8 cellular contexts compared by ENCODE assay signal in the genomic region with DNA sequence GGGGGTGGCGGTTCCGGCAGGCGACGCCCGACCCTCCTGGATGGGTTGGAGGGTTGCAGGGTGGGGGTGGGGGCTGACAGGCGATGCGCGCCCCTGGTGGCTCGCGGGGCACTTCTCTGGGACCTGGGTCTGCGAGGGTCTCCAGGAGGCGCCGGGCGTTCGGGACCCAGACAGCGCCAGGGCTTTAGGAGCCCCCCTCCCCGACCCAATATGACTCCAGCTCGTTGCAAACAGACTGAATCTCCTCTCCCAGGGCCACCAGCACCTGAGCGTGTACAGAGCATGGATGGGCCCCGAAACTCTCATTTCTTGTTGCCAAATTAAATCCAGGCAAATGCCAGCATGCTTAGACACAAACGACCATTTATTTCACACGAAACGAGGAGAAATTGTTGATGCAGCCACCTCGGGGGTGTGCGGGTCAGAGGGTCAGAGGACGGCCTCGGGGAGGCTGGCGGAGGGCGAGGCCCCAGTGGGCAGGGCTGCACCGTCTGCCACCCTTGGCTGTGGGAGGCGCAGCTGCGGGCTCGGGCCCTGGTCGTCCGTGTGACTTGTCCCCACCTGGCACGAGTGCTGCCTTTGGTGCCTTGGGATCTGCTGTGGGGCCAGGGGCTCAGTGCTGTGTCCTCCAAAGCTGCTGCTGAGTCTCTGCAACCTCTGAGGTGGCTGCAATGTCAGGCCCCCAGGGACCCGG.
A peak's percentile ranks its signal among the peaks of the same experiment; 100 is the strongest.
DNase-seq lines count a peak whose midpoint lies in the region; ATAC-seq and TF ChIP-seq lines count a peak whose summit lies in the region.

No MANE protein-coding gene starts in this region.

- no peak for ATAC-seq in HG03097 (IDR thresholded peaks at IDR 0.05; ENCODE audit: low FRiP score, unreplicated experiment)

- H3K9me3 ChIP-seq in OCI-LY3 (ENCODE audit: insufficient read depth, low read length): no peaks in the 10 kb centered on the region

- no peak overlapping the region for H3K4me2 ChIP-seq in OCI-LY3 (ENCODE audit: low read length)

- TF ChIP-seq CTCF in OCI-LY3 (IDR thresholded peaks at IDR 0.05; ENCODE audit: low read depth, low read length): peak; percentile 53

- no peaks in the 10 kb centered on the region for H3K79me2 ChIP-seq in OCI-LY3 (ENCODE audit: low read length)

- no peaks in the 10 kb centered on the region for H3K27me3 ChIP-seq in OCI-LY3 (ENCODE audit: low read depth, low read length)

- DNase-seq in NCI-H2171 treated with DMSO at 0.1 percent for 48 hours (lab: John Stamatoyannopoulos, UW): peak; percentile 24
- DNase-seq in NCI-H2171 (lab: John Stamatoyannopoulos, UW): no peak
- DNase-seq in effector CD8-positive, alpha-beta T cell (lab: John Stamatoyannopoulos, UW): peak; percentile 8
- peak; percentile 73 for DNase-seq in retina
- no peak for DNase-seq in T1000 (lab: John Stamatoyannopoulos, UW)
- no peak for DNase-seq in NCI-H510A (lab: John Stamatoyannopoulos, UW)

- H3K4me3 ChIP-seq in OCI-LY3 (ENCODE audit: low read length): no peak overlapping the region

- peaks cover 33% of the 10 kb centered on the region for H3K4me1 ChIP-seq in OCI-LY3 (ENCODE audit: low read length)

- H2AFZ ChIP-seq in OCI-LY3 (ENCODE audit: low read depth, low read length): no peak overlapping the region

- no peaks in the 10 kb centered on the region for H3K36me3 ChIP-seq in OCI-LY3 (replicated peaks; ENCODE audit: low read depth, low read length)

- H3K27ac ChIP-seq in OCI-LY3 (ENCODE audit: low read length): no peak overlapping the region

- no peaks in the 10 kb centered on the region for H4K20me1 ChIP-seq in OCI-LY3 (ENCODE audit: insufficient read depth, low read length)

- H3K9ac ChIP-seq in OCI-LY3 (ENCODE audit: low read length): no peak overlapping the region

Comparison
In these comparisons a context has a peak if more than half of its experiments do, and no peak if none do; other contexts are left out.
1. DNase-seq: peak in NCI-H2171 treated with DMSO at 0.1 percent for 48 hours (single experiment), effector CD8-positive, alpha-beta T cell (single experiment) and retina (single experiment); none in NCI-H2171 (single experiment), T1000 (single experiment) and NCI-H510A (single experiment).